8 cellular contexts compared by ENCODE assay signal in the genomic region with DNA sequence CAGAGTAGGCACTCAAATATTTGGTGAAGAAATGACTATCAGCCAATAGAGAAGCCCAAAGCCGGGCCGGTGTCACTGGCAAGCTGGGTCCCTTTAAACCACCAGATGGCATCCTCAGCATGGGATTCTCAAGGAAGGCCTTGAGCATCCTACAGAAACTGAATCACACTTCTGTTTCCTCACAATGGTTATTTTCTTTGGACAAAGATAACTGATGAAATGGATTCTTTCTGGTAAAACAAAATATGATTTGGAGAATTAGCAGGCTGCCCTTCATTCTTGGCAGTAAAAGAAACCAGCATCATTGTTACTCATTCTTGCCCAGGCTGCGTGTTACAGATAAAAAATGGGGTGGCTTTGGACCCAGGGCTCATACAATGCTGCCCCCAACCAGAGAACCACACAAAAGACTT. TPM values are rescaled to one million over a fixed set of nuclear protein-coding genes. Genes with fewer than 3 reads are reported as not detected.
DNase-seq lines count a peak whose midpoint lies in the region; ATAC-seq and TF ChIP-seq lines count a peak whose summit lies in the region.

No MANE protein-coding gene starts in this region.

- H3K27ac Mint-ChIP-seq in WTC11: no peak overlapping the region

- DNase-seq in NCI-H1436 (lab: John Stamatoyannopoulos, UW) (peak; percentile 50), NCI-H1436 treated with DMSO at 0.1 percent for 48 hours (lab: John Stamatoyannopoulos, UW) (no peak), NCI-H1092 (lab: John Stamatoyannopoulos, UW) (peak; percentile 29), WTC11 (ENCODE audit: low spot score) (peak; percentile 55), left colon (peak; percentile 49 to 57)
- peak; percentile 37 for DNase-seq in central memory CD4-positive, alpha-beta T cell
- peak; percentile 53 for DNase-seq in stimulated activated CD4-positive, alpha-beta T cell treated with anti-CD3 and anti-CD28 coated beads, Interleukin-4, amount 100 ng/mL, for 1 hour

- CTCF ChIA-PET in WTC11 (lab: Charles Lee): interaction anchor here (1.0 to 1.7 kb wide), 4 partner anchors 21 to 280 kb away, joined by 4 to 11 read pairs (median 5); no protein-coding TSS in a partner anchor

- H3K4me3 Mint-ChIP-seq in WTC11: no peak overlapping the region

- no peak for TF ChIP-seq CTCF in WTC11 (IDR thresholded peaks at IDR 0.05)

- H3K9me3 Mint-ChIP-seq in WTC11: peaks cover 3% of the 10 kb centered on the region; the same call in 1 of the 2 replicates

- H3K4me1 Mint-ChIP-seq in WTC11: peaks cover 6% of the 10 kb centered on the region; the same call in 1 of the 2 replicates

- ATAC-seq in WTC11 (peak; percentile 77), left colon (peak; percentile 91), GM18502 (IDR thresholded peaks at IDR 0.05; ENCODE audit: poor library complexity, unreplicated experiment) (no peak)

- intact Hi-C loops in left colon (cut with DNase I, micrococcal nuclease): loop anchor here in 1 of 2 donors (2.0 kb wide), 1 partner anchor 62 kb away; no protein-coding TSS in a partner anchor

- POLR2A ChIA-PET in WTC11 (lab: Charles Lee): no interaction called here

- H3K27me3 Mint-ChIP-seq in WTC11 (ENCODE audit: low read depth): peaks cover 3% of the 10 kb centered on the region; the same call in 1 of the 2 replicates

- H3K36me3 Mint-ChIP-seq in WTC11: no peaks in the 10 kb centered on the region

TF ChIP-seq in WTC11, 78 proteins besides CTCF, POLR2A, EP300 and RAD21:
- TF ChIP-seq NR1H2 (CRISPR knock-in tag; IDR thresholded peaks at IDR 0.05) (no peak), SMAD4 (CRISPR knock-in tag; IDR thresholded peaks at IDR 0.05) (no peak), TP53 (CRISPR knock-in tag; IDR thresholded peaks at IDR 0.05) (no peak), NFE2L1 (CRISPR knock-in tag; IDR thresholded peaks at IDR 0.05) (no peak), JUN (CRISPR knock-in tag; IDR thresholded peaks at IDR 0.05) (no peak), ZNF396 (CRISPR knock-in tag; IDR thresholded peaks at IDR 0.05; ENCODE audit: borderline replicate concordance) (no peak)
- TF ChIP-seq, protein P1, sequence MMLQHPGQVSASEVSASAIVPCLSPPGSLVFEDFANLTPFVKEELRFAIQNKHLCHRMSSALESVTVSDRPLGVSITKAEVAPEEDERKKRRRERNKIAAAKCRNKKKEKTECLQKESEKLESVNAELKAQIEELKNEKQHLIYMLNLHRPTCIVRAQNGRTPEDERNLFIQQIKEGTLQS (CRISPR knock-in tag; conservative IDR thresholded peaks at IDR 0.05): no peak
- TF ChIP-seq, protein P2, sequence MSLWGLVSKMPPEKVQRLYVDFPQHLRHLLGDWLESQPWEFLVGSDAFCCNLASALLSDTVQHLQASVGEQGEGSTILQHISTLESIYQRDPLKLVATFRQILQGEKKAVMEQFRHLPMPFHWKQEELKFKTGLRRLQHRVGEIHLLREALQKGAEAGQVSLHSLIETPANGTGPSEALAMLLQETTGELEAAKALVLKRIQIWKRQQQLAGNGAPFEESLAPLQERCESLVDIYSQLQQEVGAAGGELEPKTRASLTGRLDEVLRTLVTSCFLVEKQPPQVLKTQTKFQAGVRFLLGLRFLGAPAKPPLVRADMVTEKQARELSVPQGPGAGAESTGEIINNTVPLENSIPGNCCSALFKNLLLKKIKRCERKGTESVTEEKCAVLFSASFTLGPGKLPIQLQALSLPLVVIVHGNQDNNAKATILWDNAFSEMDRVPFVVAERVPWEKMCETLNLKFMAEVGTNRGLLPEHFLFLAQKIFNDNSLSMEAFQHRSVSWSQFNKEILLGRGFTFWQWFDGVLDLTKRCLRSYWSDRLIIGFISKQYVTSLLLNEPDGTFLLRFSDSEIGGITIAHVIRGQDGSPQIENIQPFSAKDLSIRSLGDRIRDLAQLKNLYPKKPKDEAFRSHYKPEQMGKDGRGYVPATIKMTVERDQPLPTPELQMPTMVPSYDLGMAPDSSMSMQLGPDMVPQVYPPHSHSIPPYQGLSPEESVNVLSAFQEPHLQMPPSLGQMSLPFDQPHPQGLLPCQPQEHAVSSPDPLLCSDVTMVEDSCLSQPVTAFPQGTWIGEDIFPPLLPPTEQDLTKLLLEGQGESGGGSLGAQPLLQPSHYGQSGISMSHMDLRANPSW (CRISPR knock-in tag; conservative IDR thresholded peaks at IDR 0.05; ENCODE audit: low read depth): no peak
- TF ChIP-seq, protein P3, sequence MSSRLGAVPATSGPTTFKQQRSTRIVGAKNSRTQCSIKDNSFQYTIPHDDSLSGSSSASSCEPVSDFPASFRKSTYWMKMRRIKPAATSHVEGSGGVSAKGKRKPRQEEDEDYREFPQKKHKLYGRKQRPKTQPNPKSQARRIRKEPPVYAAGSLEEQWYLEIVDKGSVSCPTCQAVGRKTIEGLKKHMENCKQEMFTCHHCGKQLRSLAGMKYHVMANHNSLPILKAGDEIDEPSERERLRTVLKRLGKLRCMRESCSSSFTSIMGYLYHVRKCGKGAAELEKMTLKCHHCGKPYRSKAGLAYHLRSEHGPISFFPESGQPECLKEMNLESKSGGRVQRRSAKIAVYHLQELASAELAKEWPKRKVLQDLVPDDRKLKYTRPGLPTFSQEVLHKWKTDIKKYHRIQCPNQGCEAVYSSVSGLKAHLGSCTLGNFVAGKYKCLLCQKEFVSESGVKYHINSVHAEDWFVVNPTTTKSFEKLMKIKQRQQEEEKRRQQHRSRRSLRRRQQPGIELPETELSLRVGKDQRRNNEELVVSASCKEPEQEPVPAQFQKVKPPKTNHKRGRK (CRISPR knock-in tag; IDR thresholded peaks at IDR 0.05; ENCODE audit: borderline replicate concordance): no peak
- TF ChIP-seq, protein P4, sequence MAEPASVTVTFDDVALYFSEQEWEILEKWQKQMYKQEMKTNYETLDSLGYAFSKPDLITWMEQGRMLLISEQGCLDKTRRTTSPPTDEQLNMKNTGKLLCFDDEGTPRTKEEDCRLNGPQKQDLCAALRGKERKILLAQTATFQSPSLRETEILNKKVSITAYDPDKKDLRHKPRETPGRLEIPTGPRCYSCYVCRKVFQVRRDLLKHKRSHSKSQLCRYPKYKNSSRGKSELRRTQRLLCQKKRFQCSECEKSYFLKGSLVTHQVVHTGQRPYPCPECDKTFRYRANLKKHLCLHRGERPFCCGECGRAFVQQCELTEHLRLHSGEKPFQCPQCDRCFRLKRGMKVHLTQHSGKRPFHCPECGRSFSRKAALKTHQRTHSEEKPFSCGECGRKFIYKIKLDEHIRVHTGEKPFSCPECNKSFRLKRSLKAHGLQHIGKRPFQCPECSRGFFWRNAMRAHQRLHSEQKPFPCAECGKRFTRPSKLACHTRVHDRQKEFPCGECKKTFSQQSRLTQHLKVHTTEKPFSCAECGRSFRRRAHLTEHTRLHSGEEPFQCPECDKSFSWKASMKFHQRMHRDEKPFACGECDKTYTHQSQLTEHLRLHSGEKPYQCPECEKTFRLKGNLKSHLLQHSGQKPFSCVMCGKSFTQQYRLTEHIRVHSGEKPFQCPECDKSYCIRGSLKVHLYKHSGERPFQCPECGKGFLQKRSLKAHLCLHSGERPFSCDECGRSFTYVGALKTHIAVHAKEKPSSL (CRISPR knock-in tag; conservative IDR thresholded peaks at IDR 0.05): no peak
- TF ChIP-seq, protein P5, sequence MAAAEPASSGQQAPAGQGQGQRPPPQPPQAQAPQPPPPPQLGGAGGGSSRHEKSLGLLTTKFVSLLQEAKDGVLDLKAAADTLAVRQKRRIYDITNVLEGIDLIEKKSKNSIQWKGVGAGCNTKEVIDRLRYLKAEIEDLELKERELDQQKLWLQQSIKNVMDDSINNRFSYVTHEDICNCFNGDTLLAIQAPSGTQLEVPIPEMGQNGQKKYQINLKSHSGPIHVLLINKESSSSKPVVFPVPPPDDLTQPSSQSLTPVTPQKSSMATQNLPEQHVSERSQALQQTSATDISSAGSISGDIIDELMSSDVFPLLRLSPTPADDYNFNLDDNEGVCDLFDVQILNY (CRISPR knock-in tag; IDR thresholded peaks at IDR 0.05): no peak

RNA-seq across cellular contexts. Expression of a gene that starts 30.3 kb away (rescaled TPM):
- total RNA-seq in WTC11 (2021) (7.1 to 8.1 TPM (median 8.0 TPM) in 3 replicates), left colon (1 to 10 TPM; 7.0 to 7.1 TPM)
